Comparison of ENCODE assay signal across 1 cellular context in genomic region chr3:52456169-52456799, GRCh38.
TF ChIP-seq lines count a peak whose summit lies in the region.

No MANE protein-coding gene starts in this region.

TF ChIP-seq in HepG2, 621 proteins besides CTCF, POLR2A, EP300 and RAD21 (continues in another document):
- no peak for TF ChIP-seq PAF1 (CRISPR knock-in tag; IDR thresholded peaks at IDR 0.05)
- no peak for TF ChIP-seq SIN3A (IDR thresholded peaks at IDR 0.05; ENCODE audit: borderline replicate concordance, low read depth, low read length)
- TF ChIP-seq, protein P1, sequence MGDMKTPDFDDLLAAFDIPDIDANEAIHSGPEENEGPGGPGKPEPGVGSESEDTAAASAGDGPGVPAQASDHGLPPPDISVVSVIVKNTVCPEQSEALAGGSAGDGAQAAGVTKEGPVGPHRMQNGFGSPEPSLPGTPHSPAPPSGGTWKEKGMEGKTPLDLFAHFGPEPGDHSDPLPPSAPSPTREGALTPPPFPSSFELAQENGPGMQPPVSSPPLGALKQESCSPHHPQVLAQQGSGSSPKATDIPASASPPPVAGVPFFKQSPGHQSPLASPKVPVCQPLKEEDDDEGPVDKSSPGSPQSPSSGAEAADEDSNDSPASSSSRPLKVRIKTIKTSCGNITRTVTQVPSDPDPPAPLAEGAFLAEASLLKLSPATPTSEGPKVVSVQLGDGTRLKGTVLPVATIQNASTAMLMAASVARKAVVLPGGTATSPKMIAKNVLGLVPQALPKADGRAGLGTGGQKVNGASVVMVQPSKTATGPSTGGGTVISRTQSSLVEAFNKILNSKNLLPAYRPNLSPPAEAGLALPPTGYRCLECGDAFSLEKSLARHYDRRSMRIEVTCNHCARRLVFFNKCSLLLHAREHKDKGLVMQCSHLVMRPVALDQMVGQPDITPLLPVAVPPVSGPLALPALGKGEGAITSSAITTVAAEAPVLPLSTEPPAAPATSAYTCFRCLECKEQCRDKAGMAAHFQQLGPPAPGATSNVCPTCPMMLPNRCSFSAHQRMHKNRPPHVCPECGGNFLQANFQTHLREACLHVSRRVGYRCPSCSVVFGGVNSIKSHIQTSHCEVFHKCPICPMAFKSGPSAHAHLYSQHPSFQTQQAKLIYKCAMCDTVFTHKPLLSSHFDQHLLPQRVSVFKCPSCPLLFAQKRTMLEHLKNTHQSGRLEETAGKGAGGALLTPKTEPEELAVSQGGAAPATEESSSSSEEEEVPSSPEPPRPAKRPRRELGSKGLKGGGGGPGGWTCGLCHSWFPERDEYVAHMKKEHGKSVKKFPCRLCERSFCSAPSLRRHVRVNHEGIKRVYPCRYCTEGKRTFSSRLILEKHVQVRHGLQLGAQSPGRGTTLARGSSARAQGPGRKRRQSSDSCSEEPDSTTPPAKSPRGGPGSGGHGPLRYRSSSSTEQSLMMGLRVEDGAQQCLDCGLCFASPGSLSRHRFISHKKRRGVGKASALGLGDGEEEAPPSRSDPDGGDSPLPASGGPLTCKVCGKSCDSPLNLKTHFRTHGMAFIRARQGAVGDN (CRISPR knock-in tag; IDR thresholded peaks at IDR 0.05): peak; percentile 45
- no peak for TF ChIP-seq ZFP37 (CRISPR knock-in tag; IDR thresholded peaks at IDR 0.05; ENCODE audit: borderline replicate concordance)
- TF ChIP-seq CBX1 (IDR thresholded peaks at IDR 0.05; ENCODE audit: low read depth): no peak
- no peak for TF ChIP-seq ZNF597 (CRISPR knock-in tag; IDR thresholded peaks at IDR 0.05)
- TF ChIP-seq HNRNPUL1 (IDR thresholded peaks at IDR 0.05; ENCODE audit: low read depth, low read length): no peak
- TF ChIP-seq ZNF205 (CRISPR knock-in tag; IDR thresholded peaks at IDR 0.05): no peak
- TF ChIP-seq ZNF484 (CRISPR knock-in tag; IDR thresholded peaks at IDR 0.05; ENCODE audit: borderline replicate concordance, low read depth): no peak
- TF ChIP-seq NRL (CRISPR knock-in tag; IDR thresholded peaks at IDR 0.05; ENCODE audit: borderline replicate concordance): 0 out of 2 replicates have a peak, but pooled peaks have one; percentile 68
- TF ChIP-seq, protein P2, sequence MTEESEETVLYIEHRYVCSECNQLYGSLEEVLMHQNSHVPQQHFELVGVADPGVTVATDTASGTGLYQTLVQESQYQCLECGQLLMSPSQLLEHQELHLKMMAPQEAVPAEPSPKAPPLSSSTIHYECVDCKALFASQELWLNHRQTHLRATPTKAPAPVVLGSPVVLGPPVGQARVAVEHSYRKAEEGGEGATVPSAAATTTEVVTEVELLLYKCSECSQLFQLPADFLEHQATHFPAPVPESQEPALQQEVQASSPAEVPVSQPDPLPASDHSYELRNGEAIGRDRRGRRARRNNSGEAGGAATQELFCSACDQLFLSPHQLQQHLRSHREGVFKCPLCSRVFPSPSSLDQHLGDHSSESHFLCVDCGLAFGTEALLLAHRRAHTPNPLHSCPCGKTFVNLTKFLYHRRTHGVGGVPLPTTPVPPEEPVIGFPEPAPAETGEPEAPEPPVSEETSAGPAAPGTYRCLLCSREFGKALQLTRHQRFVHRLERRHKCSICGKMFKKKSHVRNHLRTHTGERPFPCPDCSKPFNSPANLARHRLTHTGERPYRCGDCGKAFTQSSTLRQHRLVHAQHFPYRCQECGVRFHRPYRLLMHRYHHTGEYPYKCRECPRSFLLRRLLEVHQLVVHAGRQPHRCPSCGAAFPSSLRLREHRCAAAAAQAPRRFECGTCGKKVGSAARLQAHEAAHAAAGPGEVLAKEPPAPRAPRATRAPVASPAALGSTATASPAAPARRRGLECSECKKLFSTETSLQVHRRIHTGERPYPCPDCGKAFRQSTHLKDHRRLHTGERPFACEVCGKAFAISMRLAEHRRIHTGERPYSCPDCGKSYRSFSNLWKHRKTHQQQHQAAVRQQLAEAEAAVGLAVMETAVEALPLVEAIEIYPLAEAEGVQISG (CRISPR knock-in tag; IDR thresholded peaks at IDR 0.05): no peak
- TF ChIP-seq, protein P3, sequence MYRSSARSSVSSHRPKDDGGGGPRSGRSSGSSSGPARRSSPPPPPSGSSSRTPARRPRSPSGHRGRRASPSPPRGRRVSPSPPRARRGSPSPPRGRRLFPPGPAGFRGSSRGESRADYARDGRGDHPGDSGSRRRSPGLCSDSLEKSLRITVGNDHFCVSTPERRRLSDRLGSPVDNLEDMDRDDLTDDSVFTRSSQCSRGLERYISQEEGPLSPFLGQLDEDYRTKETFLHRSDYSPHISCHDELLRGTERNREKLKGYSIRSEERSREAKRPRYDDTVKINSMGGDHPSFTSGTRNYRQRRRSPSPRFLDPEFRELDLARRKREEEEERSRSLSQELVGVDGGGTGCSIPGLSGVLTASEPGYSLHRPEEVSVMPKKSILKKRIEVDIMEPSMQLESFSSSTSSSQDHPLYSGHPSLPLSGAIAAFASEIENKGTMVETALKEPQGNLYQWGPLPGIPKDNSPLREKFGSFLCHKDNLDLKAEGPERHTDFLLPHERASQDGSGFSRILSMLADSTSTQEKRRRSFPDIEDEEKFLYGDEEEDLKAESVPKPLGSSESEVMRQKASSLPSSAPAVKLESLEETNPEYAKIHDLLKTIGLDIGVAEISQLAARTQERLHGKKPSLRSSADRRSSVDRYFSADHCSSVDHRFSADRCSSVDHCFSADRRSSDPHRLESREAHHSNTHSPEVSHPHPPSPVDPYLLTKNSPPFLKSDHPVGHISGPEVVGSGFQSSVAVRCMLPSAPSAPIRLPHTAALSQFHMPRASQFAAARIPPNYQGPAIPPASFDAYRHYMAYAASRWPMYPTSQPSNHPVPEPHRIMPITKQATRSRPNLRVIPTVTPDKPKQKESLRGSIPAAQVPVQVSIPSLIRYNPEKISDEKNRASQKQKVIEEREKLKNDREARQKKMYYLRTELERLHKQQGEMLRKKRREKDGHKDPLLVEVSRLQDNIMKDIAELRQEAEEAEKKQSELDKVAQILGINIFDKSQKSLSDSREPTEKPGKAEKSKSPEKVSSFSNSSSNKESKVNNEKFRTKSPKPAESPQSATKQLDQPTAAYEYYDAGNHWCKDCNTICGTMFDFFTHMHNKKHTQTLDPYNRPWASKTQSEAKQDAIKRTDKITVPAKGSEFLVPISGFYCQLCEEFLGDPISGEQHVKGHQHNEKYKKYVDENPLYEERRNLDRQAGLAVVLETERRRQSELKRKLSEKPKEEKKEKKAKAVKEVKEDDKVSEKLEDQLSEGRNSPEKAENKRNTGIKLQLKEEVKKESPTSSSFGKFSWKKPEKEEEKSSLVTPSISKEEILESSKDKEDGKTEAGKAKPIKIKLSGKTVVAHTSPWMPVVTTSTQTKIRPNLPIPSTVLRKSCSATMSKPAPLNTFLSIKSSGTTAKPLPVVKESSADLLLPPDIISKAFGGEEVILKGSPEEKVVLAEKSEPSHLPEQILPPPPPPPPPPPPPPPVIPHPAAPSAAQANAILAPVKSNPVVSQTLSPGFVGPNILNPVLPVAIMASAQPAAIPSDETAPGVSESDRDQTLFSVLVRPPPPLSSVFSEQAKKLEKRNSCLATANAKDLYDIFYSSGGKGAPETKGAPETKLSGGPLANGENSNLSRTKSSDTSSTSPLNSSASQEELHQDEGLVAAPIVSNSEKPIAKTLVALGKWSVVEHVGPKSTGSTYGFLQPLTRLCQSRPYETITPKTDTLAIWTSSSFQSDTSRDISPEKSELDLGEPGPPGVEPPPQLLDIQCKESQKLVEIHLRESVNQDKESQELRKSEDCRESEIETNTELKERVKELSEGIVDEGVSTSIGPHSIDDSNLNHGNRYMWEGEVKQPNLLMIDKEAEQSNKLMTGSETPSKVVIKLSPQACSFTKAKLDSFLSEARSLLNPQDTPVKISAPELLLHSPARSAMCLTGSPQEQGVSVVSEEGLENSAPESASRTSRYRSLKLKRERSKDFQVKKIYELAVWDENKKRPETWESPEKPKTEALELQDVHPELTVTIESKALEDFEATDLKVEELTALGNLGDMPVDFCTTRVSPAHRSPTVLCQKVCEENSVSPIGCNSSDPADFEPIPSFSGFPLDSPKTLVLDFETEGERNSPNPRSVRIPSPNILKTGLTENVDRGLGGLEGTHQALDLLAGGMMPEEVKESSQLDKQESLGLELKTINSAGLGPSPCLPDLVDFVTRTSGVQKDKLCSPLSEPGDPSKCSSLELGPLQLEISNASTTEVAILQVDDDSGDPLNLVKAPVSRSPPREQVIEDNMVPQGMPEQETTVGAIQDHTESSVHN (CRISPR knock-in tag; IDR thresholded peaks at IDR 0.05): peak; percentile 16; the same call in 1 of the 2 replicates
- TF ChIP-seq ZNF446 (CRISPR knock-in tag; IDR thresholded peaks at IDR 0.05): peak; percentile 36; the same call in 1 of the 2 replicates
- no peak for TF ChIP-seq MAFG (CRISPR knock-in tag; IDR thresholded peaks at IDR 0.05)
- TF ChIP-seq MAF1 (CRISPR knock-in tag; IDR thresholded peaks at IDR 0.05; ENCODE audit: borderline replicate concordance): no peak
- TF ChIP-seq NFIB (CRISPR knock-in tag; IDR thresholded peaks at IDR 0.05; ENCODE audit: borderline replicate concordance): no peak
- TF ChIP-seq, protein P4, sequence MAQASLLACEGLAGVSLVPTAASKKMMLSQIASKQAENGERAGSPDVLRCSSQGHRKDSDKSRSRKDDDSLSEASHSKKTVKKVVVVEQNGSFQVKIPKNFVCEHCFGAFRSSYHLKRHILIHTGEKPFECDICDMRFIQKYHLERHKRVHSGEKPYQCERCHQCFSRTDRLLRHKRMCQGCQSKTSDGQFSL (CRISPR knock-in tag; IDR thresholded peaks at IDR 0.05): no peak
- TF ChIP-seq, protein P5, sequence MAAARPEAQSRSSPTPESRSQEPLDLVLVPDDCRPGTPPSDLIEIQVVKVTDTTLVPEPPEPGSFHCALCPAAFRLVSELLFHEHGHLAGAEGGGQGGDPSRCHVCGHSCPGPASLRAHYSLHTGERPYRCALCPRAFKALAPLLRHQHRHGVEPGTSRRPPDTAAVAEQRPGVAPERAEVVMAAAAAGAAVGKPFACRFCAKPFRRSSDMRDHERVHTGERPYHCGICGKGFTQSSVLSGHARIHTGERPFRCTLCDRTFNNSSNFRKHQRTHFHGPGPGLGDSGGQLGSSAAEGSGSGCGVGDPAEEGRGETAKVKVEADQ (CRISPR knock-in tag; IDR thresholded peaks at IDR 0.05; ENCODE audit: borderline replicate concordance): no peak
- TF ChIP-seq, protein P6, sequence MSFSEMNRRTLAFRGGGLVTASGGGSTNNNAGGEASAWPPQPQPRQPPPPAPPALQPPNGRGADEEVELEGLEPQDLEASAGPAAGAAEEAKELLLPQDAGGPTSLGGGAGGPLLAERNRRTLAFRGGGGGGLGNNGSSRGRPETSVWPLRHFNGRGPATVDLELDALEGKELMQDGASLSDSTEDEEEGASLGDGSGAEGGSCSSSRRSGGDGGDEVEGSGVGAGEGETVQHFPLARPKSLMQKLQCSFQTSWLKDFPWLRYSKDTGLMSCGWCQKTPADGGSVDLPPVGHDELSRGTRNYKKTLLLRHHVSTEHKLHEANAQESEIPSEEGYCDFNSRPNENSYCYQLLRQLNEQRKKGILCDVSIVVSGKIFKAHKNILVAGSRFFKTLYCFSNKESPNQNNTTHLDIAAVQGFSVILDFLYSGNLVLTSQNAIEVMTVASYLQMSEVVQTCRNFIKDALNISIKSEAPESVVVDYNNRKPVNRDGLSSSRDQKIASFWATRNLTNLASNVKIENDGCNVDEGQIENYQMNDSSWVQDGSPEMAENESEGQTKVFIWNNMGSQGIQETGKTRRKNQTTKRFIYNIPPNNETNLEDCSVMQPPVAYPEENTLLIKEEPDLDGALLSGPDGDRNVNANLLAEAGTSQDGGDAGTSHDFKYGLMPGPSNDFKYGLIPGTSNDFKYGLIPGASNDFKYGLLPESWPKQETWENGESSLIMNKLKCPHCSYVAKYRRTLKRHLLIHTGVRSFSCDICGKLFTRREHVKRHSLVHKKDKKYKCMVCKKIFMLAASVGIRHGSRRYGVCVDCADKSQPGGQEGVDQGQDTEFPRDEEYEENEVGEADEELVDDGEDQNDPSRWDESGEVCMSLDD (CRISPR knock-in tag; IDR thresholded peaks at IDR 0.05; ENCODE audit: borderline replicate concordance): 0 out of 2 replicates have a peak, but pooled peaks have one; percentile 29
- TF ChIP-seq ZBTB38 (CRISPR knock-in tag; IDR thresholded peaks at IDR 0.05): 0 out of 2 replicates have a peak, but pooled peaks have one; percentile 23
- no peak for TF ChIP-seq ZNF142 (CRISPR knock-in tag; IDR thresholded peaks at IDR 0.05)
- no peak for TF ChIP-seq SMARCC2 (IDR thresholded peaks at IDR 0.05)
- TF ChIP-seq ZNF703 (CRISPR knock-in tag; IDR thresholded peaks at IDR 0.05; ENCODE audit: borderline replicate concordance): no peak
- no peak for TF ChIP-seq NR2C2 (CRISPR knock-in tag; IDR thresholded peaks at IDR 0.05; ENCODE audit: borderline replicate concordance)
- TF ChIP-seq MED8 (CRISPR knock-in tag; IDR thresholded peaks at IDR 0.05; ENCODE audit: insufficient replicate concordance): no peak
